Comparison of ENCODE assay signal across 10 cellular contexts in genomic region chr20:44186674-44187053, GRCh38. TPM values are rescaled to one million over a fixed set of nuclear protein-coding genes. Genes with fewer than 3 reads are reported as not detected.
A peak's percentile ranks its signal among the peaks of the same experiment; 100 is the strongest.
DNase-seq lines count a peak whose midpoint lies in the region; ATAC-seq, FAIRE-seq and TF ChIP-seq lines count a peak whose summit lies in the region.
"Had no signal": no experiment of that assay in that cellular context is flagged by ENCODE, and none has a peak within 500 bp of the region (broad histone marks: within the 10 kb centered on the region; RNA-seq: fewer than 3 reads in every experiment).

No MANE protein-coding gene starts in this region.

- H3K4me3 ChIP-seq in PC-3 (ENCODE audit: low read length) (peak overlapping the region; percentile 41; the same call in 1 of the 2 replicates), H1 (ENCODE audit: extremely low read depth in 1 of 4, insufficient read depth in 2 of 4, low read depth in 3 of 4, low read length in 4 of 4) (peak overlapping the region; percentile 27 to 66 (median 46)), testis (peak overlapping the region; percentile 31 to 40)

- peak overlapping the region; percentile 70 for H3K4me3 Mint-ChIP-seq in mesothelial cell of epicardium

- no peak overlapping the region for H2BK120ac ChIP-seq in H1 (replicated peaks; ENCODE audit: low read depth, low read length)

- no peak for TF ChIP-seq EP300 in H1 (IDR thresholded peaks at IDR 0.05; ENCODE audit: borderline replicate concordance in 1 of 2, low read depth in 2 of 2, low read length in 2 of 2)

- no peak for TF ChIP-seq POLR2A in H1 (IDR thresholded peaks at IDR 0.05; ENCODE audit: control extremely low read depth in 1 of 2, low read depth in 2 of 2, low read length in 2 of 2)
- TF ChIP-seq POLR2A in testis (IDR thresholded peaks at IDR 0.05), result no peak
- no peak for TF ChIP-seq POLR2A in GM12891 (IDR thresholded peaks at IDR 0.05; ENCODE audit: low read depth, low read length)

- H3K9ac ChIP-seq in PC-3 (ENCODE audit: low read length) (peak overlapping the region; percentile 53), H1 (replicated peaks in 1 of 4; ENCODE audit: extremely low read depth in 1 of 4, low read depth in 3 of 4, low read length in 3 of 4) (peak overlapping the region in 3 of 4 experiments; percentile 16 to 20 (median 18); a peak in 3 of 7 replicates)

- TF ChIP-seq CTCF in PC-3 (conservative IDR thresholded peaks at IDR 0.05; ENCODE audit: low read depth, low read length), result no peak
- TF ChIP-seq CTCF in H1 (IDR thresholded peaks at IDR 0.05; ENCODE audit: control extremely low read depth in 1 of 3, insufficient read depth in 1 of 3, low read depth in 1 of 3, low read length in 3 of 3), result no peak
- no peak for TF ChIP-seq CTCF in mesothelial cell of epicardium (IDR thresholded peaks at IDR 0.05; ENCODE audit: unreplicated experiment)
- TF ChIP-seq CTCF in testis (IDR thresholded peaks at IDR 0.05), result no peak

- no peak for FAIRE-seq in H1 (lab: Jason Lieb, UNC)
- no peak for FAIRE-seq in GM12891 (lab: Jason Lieb, UNC)
- FAIRE-seq: endometrium had no signal

- H3F3A ChIP-seq in PC-3 (ENCODE audit: low read length, unreplicated experiment), result no peaks in the 10 kb centered on the region

- H2BK5ac ChIP-seq in H1 (ENCODE audit: low read depth, low read length), result no peak overlapping the region; the same call in 1 of the 2 replicates

- no peak overlapping the region for H4K5ac ChIP-seq in H1 (ENCODE audit: insufficient read length, low read depth, low read length)

- H4K91ac ChIP-seq in H1 (replicated peaks; ENCODE audit: insufficient read length, low read length), result no peak overlapping the region

- no TSS peak for BruUV-seq in PC-3 (replicated peaks; lab: Mats Ljungman, UMichigan)

- peak overlapping the region; percentile 78 for H3K27ac ChIP-seq in PC-3 (ENCODE audit: low read length)
- no peak overlapping the region for H3K27ac ChIP-seq in H1 (ENCODE audit: low read depth, low read length)
- no peak overlapping the region for H3K27ac ChIP-seq in testis

- H3K27me3 Mint-ChIP-seq in mesothelial cell of epicardium (ENCODE audit: low read depth), result no peaks in the 10 kb centered on the region

- H2BK20ac ChIP-seq in H1 (ENCODE audit: low read length), result no peak overlapping the region

- CTCF ChIA-PET in PC-3 (lab: Charles Lee), result no interaction called here
- CTCF ChIA-PET in H1 (lab: Charles Lee; ENCODE audit: partially characterized antibody), result interaction anchor here (1.6 to 17.7 kb wide), 3 partner anchors 32 to 72 kb away, joined by 4 to 512 read pairs (median 6); no protein-coding TSS in a partner anchor

- H3K9me3 Mint-ChIP-seq in mesothelial cell of epicardium, result no peaks in the 10 kb centered on the region

- no peak for ATAC-seq in PC-3
- no peak for ATAC-seq in HG03469 (IDR thresholded peaks at IDR 0.05; ENCODE audit: unreplicated experiment)

- peaks cover 41% of the 10 kb centered on the region for H3K4me1 ChIP-seq in PC-3 (ENCODE audit: insufficient read depth, low read length)
- peaks cover 0 to 13% (median 6%) of the 10 kb centered on the region in 4 experiments; a peak in 5 of 7 replicates for H3K4me1 ChIP-seq in H1 (replicated peaks in 1 of 4; ENCODE audit: control insufficient read depth in 3 of 4, insufficient read depth in 4 of 4, low read length in 3 of 4)
- peaks cover 8% of the 10 kb centered on the region for H3K4me1 ChIP-seq in testis

- H3K4me1 Mint-ChIP-seq in mesothelial cell of epicardium, result peaks cover 30% of the 10 kb centered on the region

- H2BK12ac ChIP-seq in H1 (ENCODE audit: low read depth, low read length), result no peak overlapping the region

- H2BK15ac ChIP-seq in H1 (ENCODE audit: low read length), result no peak overlapping the region

- H4K20me1 ChIP-seq in PC-3 (ENCODE audit: low read length), result no peaks in the 10 kb centered on the region
- peaks cover 0 to 4% of the 10 kb centered on the region in 2 experiments for H4K20me1 ChIP-seq in H1 (replicated peaks in 1 of 2; ENCODE audit: control insufficient read depth in 1 of 2, insufficient read depth in 2 of 2, low read length in 2 of 2)

- intact Hi-C loops in PC-3 (cut with micrococcal nuclease), result no loop called here
- intact Hi-C loops in testis (cut with DNase I; ENCODE audit: low total_unique reads), result no loop called here

- H4K8ac ChIP-seq in H1 (ENCODE audit: extremely low read depth, insufficient read depth, low read length), result 0 out of 2 replicates have a peak overlapping the region, but pooled peaks have one; percentile 26

- H3K4me2 ChIP-seq in PC-3 (ENCODE audit: low read length) (peak overlapping the region; percentile 66), H1 (ENCODE audit: insufficient read depth in 1 of 2, low read depth in 2 of 2, low read length in 2 of 2) (peak overlapping the region; percentile 73 to 82)

- H3K27me3 ChIP-seq in PC-3 (ENCODE audit: low read length) (no peaks in the 10 kb centered on the region), H1 (replicated peaks in 1 of 4; ENCODE audit: control insufficient read depth in 3 of 4, extremely low read depth in 1 of 4, insufficient read depth in 3 of 4, low read length in 3 of 4) (peaks cover 0 to 4% (median 1%) of the 10 kb centered on the region in 4 experiments; a peak in 2 of 7 replicates), testis (no peaks in the 10 kb centered on the region)

- peaks cover 21% of the 10 kb centered on the region for H3K23me2 ChIP-seq in H1 (ENCODE audit: low read depth, low read length)

- DNase-seq in PC-3 (no peak), H1 (ENCODE audit: low read depth in 1 of 2, low spot score in 2 of 2) (no peak), mesothelial cell of epicardium (ENCODE audit: low spot score in 2 of 2, unreplicated experiment in 2 of 2) (no peak), testis (no peak), GM12891 (ENCODE audit: insufficient read length, low spot score) (no peak), NCI-H1417 (lab: John Stamatoyannopoulos, UW) (no peak), NCI-H446 (lab: John Stamatoyannopoulos, UW) (no peak)
- DNase-seq: stimulated activated CD4-positive, alpha-beta T cell treated with anti-CD3 and anti-CD28 coated beads, Interleukin-4, amount 100 ng/mL, for 4 hours had no signal

- H2AK5ac ChIP-seq in H1 (ENCODE audit: low read depth, low read length), result no peak overlapping the region

- H3K36me3 ChIP-seq in PC-3 (ENCODE audit: low read depth, low read length), result no peaks in the 10 kb centered on the region
- no peaks in the 10 kb centered on the region for H3K36me3 ChIP-seq in H1 (ENCODE audit: control insufficient read depth in 2 of 4, insufficient read depth in 4 of 4, low read length in 3 of 4)
- H3K36me3 ChIP-seq in testis (ENCODE audit: low read depth, missing control alignments), result no peaks in the 10 kb centered on the region

- H3K79me1 ChIP-seq in H1 (ENCODE audit: low read depth, low read length), result no peaks in the 10 kb centered on the region

- WGBS in H1 (ENCODE audit: extremely low coverage in 1 of 2, insufficient coverage in 1 of 2, insufficient read length in 1 of 2, insufficient replicate concordance in 2 of 2, low coverage in 1 of 2, low lambda C conversion rate in 2 of 2, missing lambda C conversion rate in 1 of 2), 2 experiments, result 40% methylated on average over 14 of the region's 14 CpGs; no CpG with 5 or more reads in 1 of the 2 experiments
- WGBS in testis, 2 donors, result 4 to 15% methylated on average over 11 to 14 of the region's 14 CpGs

- TF ChIP-seq RAD21 in H1 (IDR thresholded peaks at IDR 0.05 in 1 of 2, conservative IDR thresholded peaks at IDR 0.05 in 1 of 2; ENCODE audit: low read depth in 2 of 2, low read length in 2 of 2), result no peak

- H3K27ac Mint-ChIP-seq in mesothelial cell of epicardium, result peak overlapping the region; percentile 18

- POLR2A ChIA-PET in PC-3 (lab: Charles Lee; ENCODE audit: unreplicated experiment), result no interaction called here
- POLR2A ChIA-PET in H1 (lab: Charles Lee; ENCODE audit: partially characterized antibody), result interaction anchor here (0.6 to 1.7 kb wide), 6 partner anchors 16 to 73 kb away, joined by 3 to 5 read pairs (median 4); partner anchors contain the start of gene OSER1

- no peak overlapping the region for H3K56ac ChIP-seq in H1 (replicated peaks; ENCODE audit: insufficient read length, low read depth, low read length)

- H3K9me3 ChIP-seq in PC-3 (ENCODE audit: low read length) (no peaks in the 10 kb centered on the region), H1 (ENCODE audit: insufficient read depth in 2 of 2, low read depth in 1 of 2, low read length in 1 of 2) (no peaks in the 10 kb centered on the region), testis (no peaks in the 10 kb centered on the region)

- no peak overlapping the region for H3K23ac ChIP-seq in H1 (ENCODE audit: insufficient read length)

- no peaks in the 10 kb centered on the region for H3K36me3 Mint-ChIP-seq in mesothelial cell of epicardium

- no peak overlapping the region for H3K14ac ChIP-seq in H1 (ENCODE audit: insufficient read length)

- H3K79me2 ChIP-seq in PC-3 (ENCODE audit: low read length) (peaks cover 29% of the 10 kb centered on the region), H1 (ENCODE audit: control insufficient read depth in 1 of 2, insufficient read depth in 2 of 2, low read length in 2 of 2) (no peaks in the 10 kb centered on the region)

- H3K9me2 ChIP-seq in PC-3 (replicated peaks; ENCODE audit: low read length), result no peaks in the 10 kb centered on the region

- H3K18ac ChIP-seq in H1 (ENCODE audit: extremely low read depth, low read length), result peak overlapping the region; percentile 53; the same call in 1 of the 2 replicates

- H3K4ac ChIP-seq in H1 (replicated peaks; ENCODE audit: insufficient read length, low read depth, low read length), result no peak overlapping the region

- H2AFZ ChIP-seq in PC-3 (ENCODE audit: low read length) (no peak overlapping the region; the same call in 1 of the 2 replicates), H1 (ENCODE audit: low read length) (peak overlapping the region; percentile 70)

RNA-seq across cellular contexts. Expression of gene JPH2, which starts 0.3 kb away (rescaled TPM):
- total RNA-seq in PC-3 (2014; rRNA removed), result 15.5 and 15.8 TPM in 2 replicates
- total RNA-seq in H1 (2021; fragmentation: NEBNext Ultra II Directional; extraction: Animal tissue kit (Norgen Biotek cat#: 25700)), result 1.3 and 1.5 TPM in 2 replicates
- polyA plus RNA-seq in H1 (2011; rRNA removed), result 0.59 and 0.83 TPM in 2 replicates
- 0.85 TPM for polyA plus RNA-seq in H1 (2011; cell fraction: cytosol; rRNA removed)
- 1.3 TPM for polyA plus RNA-seq in H1 (2011; cell fraction: nucleus; rRNA removed)
- polyA plus RNA-seq in H1 (2012, experiment 1 of 2), result 0.54 to 1.0 TPM (median 0.76 TPM) in 4 replicates
- polyA plus RNA-seq in H1 (2012, experiment 2 of 2), result 0.39 TPM
- polyA plus RNA-seq in H1 (2013, experiment 1 of 2), result 0.43 TPM
- 0.39 TPM for polyA plus RNA-seq in H1 (2013, experiment 2 of 2)
- 0.83 and 0.91 TPM in 2 replicates for polyA minus RNA-seq in H1 (2011; rRNA and poly(A)+ RNA removed)
- polyA minus RNA-seq in H1 (2011; cell fraction: cytosol; rRNA and poly(A)+ RNA removed), result 1.0 TPM
- 1.6 TPM for polyA minus RNA-seq in H1 (2011; cell fraction: nucleus; rRNA and poly(A)+ RNA removed)
- 3.4 to 4.2 TPM (median 3.5 TPM) in 3 replicates for total RNA-seq in mesothelial cell of epicardium
- total RNA-seq in testis, result 1 to 10 TPM; 1.9 to 3.2 TPM
- polyA plus RNA-seq in testis (ENCODE audit: insufficient read depth, low read depth, low replicate concordance), result 3.7 TPM
- 0.06 TPM for polyA plus RNA-seq in GM12891 (2012; ENCODE audit: low read depth, missing spikeins)

RNA-seq across cellular contexts. Expression of gene OSER1, which starts 23.9 kb away (rescaled TPM):
- total RNA-seq in PC-3 (2014; rRNA removed) (29.0 and 34.8 TPM in 2 replicates), mesothelial cell of epicardium (31.3 to 31.7 TPM (median 31.5 TPM) in 3 replicates), testis (10 to 100 TPM; 79.0 to 80.4 TPM)
- total RNA-seq in H1 (2021; fragmentation: NEBNext Ultra II Directional; extraction: Animal tissue kit (Norgen Biotek cat#: 25700)), result 31.6 and 31.8 TPM in 2 replicates
- polyA plus RNA-seq in H1 (2011; rRNA removed) (13.9 and 24.5 TPM in 2 replicates), testis (ENCODE audit: insufficient read depth, low read depth, low replicate concordance) (195 TPM)
- 24.7 TPM for polyA plus RNA-seq in H1 (2011; cell fraction: cytosol; rRNA removed)
- 18.7 TPM for polyA plus RNA-seq in H1 (2011; cell fraction: nucleus; rRNA removed)
- polyA plus RNA-seq in H1 (2012, experiment 1 of 2), result 25.9 to 30.5 TPM (median 28.5 TPM) in 4 replicates
- 12.5 TPM for polyA plus RNA-seq in H1 (2012, experiment 2 of 2)
- polyA plus RNA-seq in H1 (2013, experiment 1 of 2), result 19.9 TPM
- 18.5 TPM for polyA plus RNA-seq in H1 (2013, experiment 2 of 2)
- polyA minus RNA-seq in H1 (2011; rRNA and poly(A)+ RNA removed), result 45.8 and 49.1 TPM in 2 replicates
- 18.6 TPM for polyA minus RNA-seq in H1 (2011; cell fraction: cytosol; rRNA and poly(A)+ RNA removed)
- polyA minus RNA-seq in H1 (2011; cell fraction: nucleus; rRNA and poly(A)+ RNA removed), result 16.0 TPM
- 24.7 TPM for polyA plus RNA-seq in GM12891 (2012; ENCODE audit: low read depth, missing spikeins)
